Comparison of ENCODE assay signal across 7 cellular contexts in the genomic region with DNA sequence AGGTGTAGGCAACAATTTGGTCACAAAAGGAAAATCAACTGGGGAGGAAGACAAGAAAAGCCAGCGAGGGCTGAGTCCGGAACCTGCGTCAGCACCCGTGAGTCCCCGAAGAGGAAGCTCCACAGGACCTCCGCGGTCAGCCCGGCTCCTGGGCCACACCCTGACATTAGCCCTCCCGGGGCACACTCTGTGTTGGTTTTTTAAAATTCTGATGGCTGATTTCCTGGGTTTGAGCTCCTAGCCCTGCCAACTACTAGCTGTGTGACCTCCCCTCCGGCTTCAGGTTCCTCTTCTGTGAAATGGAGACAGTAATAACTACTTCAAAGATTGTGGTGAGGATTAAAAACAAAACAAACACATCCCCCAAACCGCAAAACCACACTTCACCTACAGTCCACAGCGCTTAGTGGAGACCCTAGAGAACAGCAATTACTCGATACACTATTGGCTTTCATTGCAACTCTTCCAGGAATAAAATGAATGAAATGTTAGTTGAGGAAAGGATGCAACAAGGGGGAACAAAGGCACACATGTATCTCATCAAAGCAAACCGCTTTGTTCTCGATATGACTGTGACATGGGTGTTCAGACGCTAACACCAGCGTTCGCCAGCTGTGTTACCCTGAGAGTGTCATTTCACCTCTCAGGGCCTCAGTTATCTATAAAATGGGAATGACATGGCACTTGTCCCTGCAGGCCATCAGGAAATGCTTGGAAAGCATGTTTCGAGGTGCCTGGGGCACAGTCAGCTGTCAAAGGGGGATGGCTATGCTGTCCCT. TPM values are rescaled to one million over a fixed set of nuclear protein-coding genes. Genes with fewer than 3 reads are reported as not detected.
DNase-seq lines count a peak whose midpoint lies in the region; ATAC-seq and TF ChIP-seq lines count a peak whose summit lies in the region.

No MANE protein-coding gene starts in this region.

- peak; percentile 42 for ATAC-seq in HG03060 (IDR thresholded peaks at IDR 0.05; ENCODE audit: low read depth, unreplicated experiment)

- DNase-seq in SW480 (ENCODE audit: low spot score) (peak; percentile 96), ACHN (no peak), ureter (ENCODE audit: low spot score) (no peak)
- peak; percentile 82 for DNase-seq in central memory CD4-positive, alpha-beta T cell
- peak; percentile 73 for DNase-seq in stimulated activated CD4-positive, alpha-beta T cell treated with anti-CD3 and anti-CD28 coated beads, Interleukin-1b, Interleukin-23, amount 100 ng/mL, for 48 hours

- in situ Hi-C loops in ACHN (cut with HindIII; ENCODE audit: low pct_ligation_motif_present, low pct_unique_long_range_greater_than_20kb, low sequenced_read_pairs): no loop called here

- peak; percentile 44 for TF ChIP-seq POLR2A in GM19193 (IDR thresholded peaks at IDR 0.05; ENCODE audit: extremely low read depth, insufficient read depth, insufficient read length)

RNA-seq across cellular contexts. Expression of a gene that starts 1.0 kb away (rescaled TPM):
- 2.4 TPM for total RNA-seq in ureter

RNA-seq across cellular contexts. Expression of a gene that starts 58.3 kb away (rescaled TPM):
- 0.57 TPM for total RNA-seq in ureter

Comparison
In these comparisons a context has a peak if more than half of its experiments do, and no peak if none do; other contexts are left out.
1. DNase-seq: peak in SW480 (single experiment), central memory CD4-positive, alpha-beta T cell (single experiment) and stimulated activated CD4-positive, alpha-beta T cell treated with anti-CD3 and anti-CD28 coated beads, Interleukin-1b, Interleukin-23, amount 100 ng/mL, for 48 hours (single experiment); none in ACHN (single experiment) and ureter (single experiment).